In the genomic region with DNA sequence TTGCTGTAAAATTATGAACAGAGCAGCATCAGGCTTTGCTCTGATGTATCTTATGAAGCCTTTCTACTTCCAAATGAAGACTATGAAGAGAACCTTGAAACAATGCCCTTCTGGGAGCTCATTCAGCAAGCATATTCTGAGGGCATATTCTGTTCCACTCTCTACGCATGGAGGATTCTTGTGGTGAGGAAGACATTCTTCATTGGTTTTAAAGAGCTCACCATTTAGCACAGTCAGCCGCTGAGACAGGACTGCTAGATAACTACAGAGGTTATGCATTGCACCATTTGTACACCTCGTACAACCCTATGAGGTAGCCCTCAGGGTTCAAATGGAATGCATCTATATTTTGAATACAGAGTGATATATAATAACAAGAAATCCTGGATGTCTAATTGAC, we compare ENCODE assay signal across 22 cellular contexts.
DNase-seq lines count a peak whose midpoint lies in the region; ATAC-seq, FAIRE-seq and TF ChIP-seq lines count a peak whose summit lies in the region.
"Had no signal": no experiment of that assay in that cellular context is flagged by ENCODE, and none has a peak within 500 bp of the region (broad histone marks: within the 10 kb centered on the region; RNA-seq: fewer than 3 reads in every experiment).

No MANE protein-coding gene starts in this region.

- H3K27ac Mint-ChIP-seq in activated T-cell treated with anti-CD3 and anti-CD28 coated beads, Interleukin-2, amount 50 U/mL, for 24 hours = no peak overlapping the region
- H3K27ac Mint-ChIP-seq: activated CD4-positive, alpha-beta T cell treated with anti-CD3 and anti-CD28 coated beads, Interleukin-2, amount 10 ng/mL, durations not matched to agents 24 days and 14 days; mesothelial cell of epicardium; nephron progenitor cell had no signal

- no peaks in the 10 kb centered on the region for H3K9me3 Mint-ChIP-seq in activated T-cell treated with anti-CD3 and anti-CD28 coated beads, Interleukin-2, amount 50 U/mL, for 24 hours
- H3K9me3 Mint-ChIP-seq: activated CD4-positive, alpha-beta T cell treated with anti-CD3 and anti-CD28 coated beads, Interleukin-2, amount 10 ng/mL, durations not matched to agents 24 days and 14 days; mesothelial cell of epicardium; nephron progenitor cell had no signal

- H3K4me1 Mint-ChIP-seq in activated T-cell treated with anti-CD3 and anti-CD28 coated beads, Interleukin-2, amount 50 U/mL, for 24 hours (ENCODE audit: low read depth) = no peaks in the 10 kb centered on the region
- H3K4me1 Mint-ChIP-seq: activated CD4-positive, alpha-beta T cell treated with anti-CD3 and anti-CD28 coated beads, Interleukin-2, amount 10 ng/mL, durations not matched to agents 24 days and 14 days; mesothelial cell of epicardium; nephron progenitor cell had no signal

- TF ChIP-seq CTCF in fibroblast of villous mesenchyme (IDR thresholded peaks at IDR 0.05; ENCODE audit: insufficient read depth, low read depth, low read length) = no peak

- DNase-seq in ACHN (peak; percentile 73), GM19239 (ENCODE audit: insufficient read length, low spot score) (no peak), fibroblast of villous mesenchyme (ENCODE audit: low read depth) (peak; percentile 48), UCSD-AML1 (lab: John Stamatoyannopoulos, UW; ENCODE audit: unreplicated experiment) (no peak)
- no peak for DNase-seq in activated T-cell treated with anti-CD3 and anti-CD28 coated beads, Interleukin-2, amount 50 U/mL, for 24 hours
- DNase-seq in stimulated activated CD4-positive, alpha-beta T cell treated with anti-CD3 and anti-CD28 coated beads, Interleukin-4, amount 100 ng/mL, for 24 hours = no peak
- DNase-seq: activated CD4-positive, alpha-beta T cell treated with anti-CD3 and anti-CD28 coated beads, Interleukin-2, amount 10 ng/mL, durations not matched to agents 24 days and 14 days; activated CD8-positive, alpha-beta memory T cell treated with anti-CD3 and anti-CD28 coated beads, Interleukin-2, amount 50 U/mL, for 4 hours; activated gamma-delta T cell treated with Interleukin-2 at 50 U/mL for 16 hours; amygdala; BE2C; hippocampal formation; NCI-H1436 treated with DMSO at 0.1 percent for 48 hours; NCI-H2227 treated with DMSO at 0.1 percent for 48 hours; nephron progenitor cell; testis had no signal

- H3K36me3 Mint-ChIP-seq in activated T-cell treated with anti-CD3 and anti-CD28 coated beads, Interleukin-2, amount 50 U/mL, for 24 hours (ENCODE audit: low read depth) = peaks cover 26% of the 10 kb centered on the region

- H3K4me3 ChIP-seq in fibroblast of villous mesenchyme (ENCODE audit: low read depth, low read length) = no peak overlapping the region
- H3K4me3 ChIP-seq: HAP-1, SK-N-MC, testis had no signal

- FAIRE-seq in GM19239 (lab: Jason Lieb, UNC) = peak; percentile 47
- FAIRE-seq: G401.6 had no signal

- H3K27me3 Mint-ChIP-seq in activated T-cell treated with anti-CD3 and anti-CD28 coated beads, Interleukin-2, amount 50 U/mL, for 24 hours = no peaks in the 10 kb centered on the region
- H3K27me3 Mint-ChIP-seq: activated CD4-positive, alpha-beta T cell treated with anti-CD3 and anti-CD28 coated beads, Interleukin-2, amount 10 ng/mL, durations not matched to agents 24 days and 14 days had no signal

- ATAC-seq in HG03571 (IDR thresholded peaks at IDR 0.05; ENCODE audit: unreplicated experiment) (peak; percentile 51), HG03354 (IDR thresholded peaks at IDR 0.05; ENCODE audit: poor library complexity, severe bottlenecking, unreplicated experiment) (no peak)

- in situ Hi-C loops in ACHN (cut with HindIII; ENCODE audit: low pct_ligation_motif_present, low pct_unique_long_range_greater_than_20kb, low sequenced_read_pairs) = no loop called here

- H3K4me3 Mint-ChIP-seq in activated T-cell treated with anti-CD3 and anti-CD28 coated beads, Interleukin-2, amount 50 U/mL, for 24 hours = no peak overlapping the region
- H3K4me3 Mint-ChIP-seq: activated CD4-positive, alpha-beta T cell treated with anti-CD3 and anti-CD28 coated beads, Interleukin-2, amount 10 ng/mL, durations not matched to agents 24 days and 14 days; mesothelial cell of epicardium; nephron progenitor cell had no signal

Comparison
In these comparisons a context has a peak if more than half of its experiments do, and no peak if none do; other contexts are left out.
1. DNase-seq: peak in ACHN (single experiment) and fibroblast of villous mesenchyme (single experiment); none in GM19239 (single experiment), UCSD-AML1 (single experiment), activated T-cell treated with anti-CD3 and anti-CD28 coated beads, Interleukin-2, amount 50 U/mL, for 24 hours (single experiment) and stimulated activated CD4-positive, alpha-beta T cell treated with anti-CD3 and anti-CD28 coated beads, Interleukin-4, amount 100 ng/mL, for 24 hours (single experiment).